In the genomic region with DNA sequence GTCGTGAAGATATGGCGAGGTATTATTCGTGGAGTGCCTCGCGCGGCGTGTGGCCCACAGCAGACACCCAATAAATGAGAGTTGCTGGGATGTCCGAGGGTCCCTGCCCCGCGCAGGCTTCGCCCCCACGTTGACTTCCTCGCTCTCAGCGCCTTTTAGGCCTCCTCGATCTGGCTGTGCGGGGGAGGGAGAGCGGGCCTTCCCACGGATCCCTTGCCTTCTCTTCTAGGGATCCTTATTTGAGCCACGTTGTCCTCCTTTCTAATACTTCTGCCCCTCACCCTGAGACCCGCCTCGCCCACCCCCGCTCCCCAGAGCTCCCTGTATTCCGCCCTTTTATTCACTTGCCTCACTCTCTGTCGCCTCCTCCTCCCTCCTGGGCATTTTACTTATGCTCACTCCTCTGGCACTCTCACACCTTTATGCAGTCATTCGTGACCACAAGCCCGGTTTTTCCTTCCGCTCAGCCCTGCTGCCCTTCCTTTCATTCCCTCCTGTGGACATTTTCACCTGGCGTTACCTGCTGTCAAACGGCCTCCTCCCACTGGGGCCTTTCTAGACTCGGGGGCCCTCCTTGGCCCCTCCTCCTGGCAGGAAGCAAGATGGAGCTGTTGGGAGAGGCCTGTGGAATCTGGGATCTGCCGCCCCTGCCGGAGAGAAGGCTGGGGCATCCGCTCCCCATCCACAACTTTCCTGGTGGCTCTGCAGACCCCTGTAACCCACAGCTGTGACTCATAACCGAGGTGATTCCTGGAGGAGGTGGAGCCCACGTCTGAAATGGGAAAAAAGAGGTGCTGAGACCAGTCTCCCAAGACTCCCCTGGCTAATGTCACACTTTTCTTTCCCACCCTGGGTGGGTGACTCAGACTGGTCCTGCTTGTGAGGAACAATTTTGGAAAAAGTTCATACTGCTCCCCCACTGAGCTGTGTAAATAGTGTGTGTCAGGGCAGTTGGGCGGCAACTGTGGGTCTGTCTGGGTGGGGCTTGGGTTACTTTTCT, we compare ENCODE assay signal across 8 cellular contexts. TPM values are rescaled to one million over a fixed set of nuclear protein-coding genes. Genes with fewer than 3 reads are reported as not detected.
A peak's percentile ranks its signal among the peaks of the same experiment; 100 is the strongest.
DNase-seq lines count a peak whose midpoint lies in the region; ATAC-seq, FAIRE-seq and TF ChIP-seq lines count a peak whose summit lies in the region.

No MANE protein-coding gene starts in this region.

- no peaks in the 10 kb centered on the region for H3K9me3 ChIP-seq in SU-DHL-6 (ENCODE audit: insufficient read depth, low read length)
- no peaks in the 10 kb centered on the region for H3K9me3 ChIP-seq in keratinocyte (ENCODE audit: control insufficient read depth, low read depth, low read length)
- no peaks in the 10 kb centered on the region for H3K9me3 ChIP-seq in smooth muscle cell (replicated peaks; ENCODE audit: low read depth)

- H3K4me3 Mint-ChIP-seq in CD14-positive monocyte = peak overlapping the region; percentile 96 to 97

- H3K4me1 ChIP-seq in keratinocyte (ENCODE audit: control insufficient read depth, extremely low read depth, insufficient read depth, low read length) (peaks cover 21% of the 10 kb centered on the region), smooth muscle cell (ENCODE audit: low read depth) (peaks cover 22% of the 10 kb centered on the region)

- H3F3A ChIP-seq in SU-DHL-6 (ENCODE audit: insufficient read depth) (peaks cover 11% of the 10 kb centered on the region; the same call in 1 of the 2 replicates), smooth muscle cell (ENCODE audit: low read depth) (peaks cover 29% of the 10 kb centered on the region)

- no peaks in the 10 kb centered on the region for H3K27me3 Mint-ChIP-seq in CD14-positive monocyte (ENCODE audit: low read depth in 3 of 3)

- no peak for FAIRE-seq in keratinocyte (lab: Jason Lieb, UNC)

- H3K4me1 Mint-ChIP-seq in CD14-positive monocyte = peaks cover 65% of the 10 kb centered on the region

- TF ChIP-seq CTCF in CD14-positive monocyte (IDR thresholded peaks at IDR 0.05) = no peak
- no peak for TF ChIP-seq CTCF in SU-DHL-6 (IDR thresholded peaks at IDR 0.05; ENCODE audit: insufficient read depth, low read length, poor library complexity, severe bottlenecking)
- TF ChIP-seq CTCF in keratinocyte (optimal IDR thresholded peaks at IDR 0.05 in 1 of 3, IDR thresholded peaks at IDR 0.05 in 1 of 3, conservative IDR thresholded peaks at IDR 0.05 in 1 of 3; ENCODE audit: extremely low read depth in 1 of 3, insufficient read depth in 2 of 3, low read length in 3 of 3) = peak; percentile 39 to 64 (median 58)
- TF ChIP-seq CTCF in smooth muscle cell (IDR thresholded peaks at IDR 0.05; ENCODE audit: borderline replicate concordance, insufficient read depth, poor library complexity, severe bottlenecking) = peak; percentile 23

- H3K36me3 ChIP-seq in SU-DHL-6 (ENCODE audit: low read length) (no peaks in the 10 kb centered on the region), keratinocyte (ENCODE audit: control insufficient read depth in 2 of 2, extremely low read depth in 1 of 2, insufficient read depth in 2 of 2, low read length in 2 of 2) (peaks cover 5% of the 10 kb centered on the region in 2 experiments), smooth muscle cell (ENCODE audit: low read depth) (no peaks in the 10 kb centered on the region)

- peaks cover 0 to 2% (median 0%) of the 10 kb centered on the region in 7 donors for H3K9me3 Mint-ChIP-seq in CD14-positive monocyte

- peak overlapping the region; percentile 67 for H3K9ac ChIP-seq in SU-DHL-6 (ENCODE audit: low read length)
- peak overlapping the region; percentile 89 for H3K9ac ChIP-seq in keratinocyte (ENCODE audit: control insufficient read depth, extremely low read depth, insufficient read depth, low read length)
- H3K9ac ChIP-seq in smooth muscle cell (ENCODE audit: low read depth) = peak overlapping the region; percentile 84

- H3K9me2 ChIP-seq in SU-DHL-6 (replicated peaks; ENCODE audit: insufficient read depth, low read length) = no peaks in the 10 kb centered on the region

- under 1% methylated on average over 23 of the region's 36 CpGs for WGBS in smooth muscle cell (ENCODE audit: low lambda C conversion rate)

- H3K79me2 ChIP-seq in SU-DHL-6 (ENCODE audit: insufficient read depth, low read length) (peaks cover 41% of the 10 kb centered on the region; the same call in 1 of the 2 replicates), keratinocyte (ENCODE audit: control insufficient read depth, insufficient read depth, low read length) (peaks cover 58% of the 10 kb centered on the region), smooth muscle cell (ENCODE audit: low read depth) (peaks cover 59% of the 10 kb centered on the region)

- no peak for ATAC-seq in HG03354 (IDR thresholded peaks at IDR 0.05; ENCODE audit: poor library complexity, severe bottlenecking, unreplicated experiment)
- ATAC-seq in GM21367 (IDR thresholded peaks at IDR 0.05; ENCODE audit: unreplicated experiment) = no peak

- peak overlapping the region; percentile 89 for H2AFZ ChIP-seq in SU-DHL-6 (ENCODE audit: low read depth, low read length, severe bottlenecking)
- peak overlapping the region; percentile 2 for H2AFZ ChIP-seq in keratinocyte (ENCODE audit: control insufficient read depth, low read length)
- no peak overlapping the region for H2AFZ ChIP-seq in smooth muscle cell (ENCODE audit: low read depth)

- peaks cover 9 to 24% of the 10 kb centered on the region in 2 donors for H3K36me3 Mint-ChIP-seq in CD14-positive monocyte

- peak overlapping the region; percentile 30; the same call in 1 of the 2 replicates for H3K27ac ChIP-seq in SU-DHL-6 (ENCODE audit: low read depth, low read length)
- H3K27ac ChIP-seq in keratinocyte (ENCODE audit: control insufficient read depth, insufficient read depth, low read length) = peak overlapping the region; percentile 83
- H3K27ac ChIP-seq in smooth muscle cell (ENCODE audit: low read depth) = peak overlapping the region; percentile 85

- H3K4me2 ChIP-seq in SU-DHL-6 (ENCODE audit: low read depth, low read length, poor library complexity, severe bottlenecking) = peak overlapping the region; percentile 61
- H3K4me2 ChIP-seq in keratinocyte (ENCODE audit: control insufficient read depth, extremely low read depth, insufficient read depth, low read depth, low read length) = peak overlapping the region; percentile 91
- H3K4me2 ChIP-seq in smooth muscle cell = peak overlapping the region; percentile 88

- peak overlapping the region; percentile 87 to 94 (median 92) for H3K27ac Mint-ChIP-seq in CD14-positive monocyte

- DNase-seq in CD14-positive monocyte (ENCODE audit: low spot score) (no peak), HEK293T (ENCODE audit: extremely low spot score) (peak; percentile 55), cerebellar cortex (ENCODE audit: low spot score) (peak; percentile 70), keratinocyte (ENCODE audit: low read depth, low spot score) (no peak), smooth muscle cell (lab: John Stamatoyannopoulos, UW; ENCODE audit: unreplicated experiment) (peak; percentile 32)

- H3K27me3 ChIP-seq in SU-DHL-6 (ENCODE audit: low read length) (no peaks in the 10 kb centered on the region), keratinocyte (ENCODE audit: control insufficient read depth, extremely low read depth, insufficient read depth, low read length) (no peaks in the 10 kb centered on the region), smooth muscle cell (ENCODE audit: low read depth) (no peaks in the 10 kb centered on the region)

- intact Hi-C loops in CD14-positive monocyte (cut with micrococcal nuclease) = loop anchor here in 1 of 2 donors (10.0 kb wide), 1 partner anchor 94 kb away; no protein-coding TSS in a partner anchor

- CTCF ChIA-PET in HEK293T (lab: Yijun Ruan, JAX) = interaction anchor here (0.6 to 1.2 kb wide), 8 partner anchors 9 to 60 kb away, joined by 3 to 4 read pairs (median 3); no protein-coding TSS in a partner anchor

- POLR2A ChIA-PET in HEK293T (lab: Yijun Ruan, JAX) = interaction anchor here (0.7 to 2.7 kb wide), 9 partner anchors 13 to 177 kb away, joined by 3 to 11 read pairs (median 4); no protein-coding TSS in a partner anchor

- no peaks in the 10 kb centered on the region for H4K20me1 ChIP-seq in SU-DHL-6 (ENCODE audit: low read depth, low read length)
- no peaks in the 10 kb centered on the region for H4K20me1 ChIP-seq in keratinocyte (ENCODE audit: control insufficient read depth, extremely low read depth, insufficient read depth, low read length)
- peaks cover 60% of the 10 kb centered on the region for H4K20me1 ChIP-seq in smooth muscle cell (ENCODE audit: low read depth)

- no peaks in the 10 kb centered on the region for H3K9me1 ChIP-seq in keratinocyte (ENCODE audit: control insufficient read depth, extremely low read depth, insufficient read depth, low read length)

- dilution Hi-C loops in keratinocyte (cut with MboI; ENCODE audit: extremely low pct_ligation_motif_present, low sequenced_read_pairs) = no loop called here

- H3K4me3 ChIP-seq in SU-DHL-6 (ENCODE audit: insufficient read depth, low read length, poor library complexity, severe bottlenecking) = peak overlapping the region; percentile 69
- peak overlapping the region; percentile 62 to 87 (median 83) for H3K4me3 ChIP-seq in keratinocyte (ENCODE audit: control insufficient read depth in 2 of 3, extremely low read depth in 1 of 3, insufficient read depth in 2 of 3, low read depth in 1 of 3, low read length in 3 of 3)
- H3K4me3 ChIP-seq in smooth muscle cell = peak overlapping the region; percentile 93

TF ChIP-seq in HEK293T, 16 proteins besides CTCF, POLR2A, EP300 and RAD21:
- TF ChIP-seq HDGF (IDR thresholded peaks at IDR 0.05; ENCODE audit: borderline replicate concordance) = no peak
- TF ChIP-seq ELF4 (IDR thresholded peaks at IDR 0.05) = no peak
- no peak for TF ChIP-seq FOXA1 (IDR thresholded peaks at IDR 0.05)
- no peak for TF ChIP-seq L3MBTL2 (conservative IDR thresholded peaks at IDR 0.05)
- no peak for TF ChIP-seq LEF1 (IDR thresholded peaks at IDR 0.05; ENCODE audit: borderline replicate concordance)
- no peak for TF ChIP-seq ZNF384 (IDR thresholded peaks at IDR 0.05)
TF ChIP-seq in HEK293T: peak in this region for 0.

RNA-seq across cellular contexts. Expression of a gene that starts 1.0 kb away (rescaled TPM):
- polyA plus RNA-seq in CD14-positive monocyte = 10 to 100 TPM; 52.8 to 68.4 TPM
- polyA plus RNA-seq in keratinocyte = 92.1 to 106 TPM (median 102 TPM) in 3 replicates
- 27.2 TPM for polyA plus RNA-seq in keratinocyte (2011; ENCODE audit: low read depth)
- 31.6 and 47.9 TPM in 2 replicates for polyA plus RNA-seq in keratinocyte (2011; cell fraction: cytosol; rRNA removed)
- polyA plus RNA-seq in keratinocyte (2011; cell fraction: nucleus; rRNA removed) = 238 and 259 TPM in 2 replicates
- 19.1 and 101 TPM in 2 replicates for polyA plus RNA-seq in keratinocyte (2012; ENCODE audit: low replicate concordance)
- 77.4 to 161 TPM (median 129 TPM) in 3 replicates for polyA minus RNA-seq in keratinocyte
- 78.3 TPM for polyA minus RNA-seq in keratinocyte (2011; cell fraction: cytosol; rRNA and poly(A)+ RNA removed)
- polyA minus RNA-seq in keratinocyte (2011; cell fraction: nucleus; rRNA and poly(A)+ RNA removed) = 257 and 336 TPM in 2 replicates
- 187 and 190 TPM in 2 replicates for total RNA-seq in smooth muscle cell
- 128 TPM in 2 replicates for polyA plus RNA-seq in smooth muscle cell

Comparison
In these comparisons a context has a peak if more than half of its experiments do, and no peak if none do; other contexts are left out.
1. DNase-seq: peak in HEK293T (single experiment), cerebellar cortex (single experiment) and smooth muscle cell (single experiment); none in CD14-positive monocyte (single experiment) and keratinocyte (single experiment).
2. CTCF ChIP-seq: peak in keratinocyte (3 of 3) and smooth muscle cell (single experiment); none in CD14-positive monocyte (single experiment) and SU-DHL-6 (single experiment).
3. H3K27ac ChIP-seq: peak in every context shown above with its lines; median percentile 85 in smooth muscle cell; 83 in keratinocyte; 30 in SU-DHL-6.
4. Peak in every context shown above with its lines, with median percentiles within 50 percentile points of each other: H3K4me2 ChIP-seq, H3K4me3 ChIP-seq and H3K9ac ChIP-seq.